In genomic region chr18:2587788-2588187, GRCh38 we compare ENCODE assay signal across 2 cellular contexts.
TF ChIP-seq lines count a peak whose summit lies in the region.

No MANE protein-coding gene starts in this region.

TF ChIP-seq in HepG2, 621 proteins besides CTCF, POLR2A, EP300 and RAD21:
- no peak for TF ChIP-seq ZNF496 (CRISPR knock-in tag; IDR thresholded peaks at IDR 0.05; ENCODE audit: insufficient replicate concordance)
- no peak for TF ChIP-seq GRHL1 (CRISPR knock-in tag; conservative IDR thresholded peaks at IDR 0.05)
- TF ChIP-seq CCDC6 (CRISPR knock-in tag; IDR thresholded peaks at IDR 0.05), result no peak
- no peak for TF ChIP-seq ZBTB33 (CRISPR knock-in tag; IDR thresholded peaks at IDR 0.05)
- no peak for TF ChIP-seq ZBTB40 (IDR thresholded peaks at IDR 0.05)
- TF ChIP-seq ZBTB40 (CRISPR knock-in tag; IDR thresholded peaks at IDR 0.05), result no peak

TF ChIP-seq in WTC11, 78 proteins besides CTCF, POLR2A, EP300 and RAD21:
- TF ChIP-seq RELA (CRISPR knock-in tag; IDR thresholded peaks at IDR 0.05; ENCODE audit: borderline replicate concordance) (no peak), ZSCAN18 (CRISPR knock-in tag; IDR thresholded peaks at IDR 0.05) (no peak), MXD4 (CRISPR knock-in tag; IDR thresholded peaks at IDR 0.05; ENCODE audit: borderline replicate concordance) (no peak), OVOL2 (CRISPR knock-in tag; IDR thresholded peaks at IDR 0.05; ENCODE audit: borderline replicate concordance) (no peak), GABPB1 (CRISPR knock-in tag; IDR thresholded peaks at IDR 0.05) (no peak), GRHL2 (CRISPR knock-in tag; IDR thresholded peaks at IDR 0.05; ENCODE audit: insufficient replicate concordance, severe bottlenecking) (no peak), FOXJ3 (CRISPR knock-in tag; IDR thresholded peaks at IDR 0.05; ENCODE audit: borderline replicate concordance) (no peak), SMAD4 (CRISPR knock-in tag; IDR thresholded peaks at IDR 0.05) (no peak), ELF4 (CRISPR knock-in tag; IDR thresholded peaks at IDR 0.05; ENCODE audit: low read depth) (no peak), ERG (CRISPR knock-in tag; IDR thresholded peaks at IDR 0.05) (no peak), IRF2 (CRISPR knock-in tag; IDR thresholded peaks at IDR 0.05; ENCODE audit: borderline replicate concordance, low read depth) (no peak), PRDM15 (CRISPR knock-in tag; IDR thresholded peaks at IDR 0.05) (no peak), SOX15 (CRISPR knock-in tag; IDR thresholded peaks at IDR 0.05) (no peak), USF2 (CRISPR knock-in tag; IDR thresholded peaks at IDR 0.05) (no peak), NFYB (CRISPR knock-in tag; conservative IDR thresholded peaks at IDR 0.05; ENCODE audit: low read depth) (no peak), ATF2 (CRISPR knock-in tag; IDR thresholded peaks at IDR 0.05; ENCODE audit: borderline replicate concordance, low read depth) (no peak)
